8 cellular contexts compared by ENCODE assay signal in genomic region chr3:185070491-185071335, GRCh38.
A peak's percentile ranks its signal among the peaks of the same experiment; 100 is the strongest.
DNase-seq lines count a peak whose midpoint lies in the region; ATAC-seq, FAIRE-seq and TF ChIP-seq lines count a peak whose summit lies in the region.

No MANE protein-coding gene starts in this region.

- WGBS in right cardiac atrium = 71% methylated on average over 22 of the region's 22 CpGs

- FAIRE-seq in H54 (lab: Jason Lieb, UNC) = no peak

- TF ChIP-seq CTCF in CD8-positive, alpha-beta T cell (IDR thresholded peaks at IDR 0.05) = no peak

- peaks cover 3% of the 10 kb centered on the region for H3K27me3 Mint-ChIP-seq in CD8-positive, alpha-beta T cell (ENCODE audit: low read depth)

- no peaks in the 10 kb centered on the region for H3K4me1 Mint-ChIP-seq in CD8-positive, alpha-beta T cell (ENCODE audit: low read depth)

- intact Hi-C loops in right cardiac atrium (cut with DNase I) = no loop called here
- intact Hi-C loops in CD8-positive, alpha-beta T cell (cut with DNase I, micrococcal nuclease) = no loop called here

- H3K27ac ChIP-seq in right cardiac atrium (ENCODE audit: low read length) = no peak overlapping the region
- no peak overlapping the region for H3K27ac ChIP-seq in CD8-positive, alpha-beta T cell (ENCODE audit: low read depth, low read length)

- no peaks in the 10 kb centered on the region for H3K4me1 ChIP-seq in right cardiac atrium (ENCODE audit: control insufficient read depth, insufficient read depth, low read length)
- no peaks in the 10 kb centered on the region for H3K4me1 ChIP-seq in CD8-positive, alpha-beta T cell (ENCODE audit: insufficient read depth, low read length)

- CTCF ChIA-PET in CD8-positive, alpha-beta T cell (lab: Charles Lee) = no interaction called here

- no peak overlapping the region for H3K27ac Mint-ChIP-seq in CD8-positive, alpha-beta T cell

- H3K36me3 ChIP-seq in CD8-positive, alpha-beta T cell (ENCODE audit: insufficient read depth, low read length) = no peaks in the 10 kb centered on the region

- DNase-seq in A172 (ENCODE audit: low spot score) = peak; percentile 10
- DNase-seq in H54 (ENCODE audit: insufficient read length, low spot score) = peak; percentile 68
- peak; percentile 20 for DNase-seq in UCSD-AML1 (lab: John Stamatoyannopoulos, UW; ENCODE audit: unreplicated experiment)
- peak in 1 of 3 donors; percentile 59 for DNase-seq in right cardiac atrium
- DNase-seq in DMS79 (lab: John Stamatoyannopoulos, UW) = no peak
- no peak for DNase-seq in CD8-positive, alpha-beta T cell
- DNase-seq in NCI-H446 (lab: John Stamatoyannopoulos, UW) = no peak

- no peaks in the 10 kb centered on the region for H3K9me3 ChIP-seq in right cardiac atrium (ENCODE audit: control insufficient read depth, low read length)
- no peaks in the 10 kb centered on the region for H3K9me3 ChIP-seq in CD8-positive, alpha-beta T cell (ENCODE audit: low read length)

- ATAC-seq in right cardiac atrium (peak; percentile 72 to 74), GM21529 (IDR thresholded peaks at IDR 0.05; ENCODE audit: unreplicated experiment) (no peak)
- ATAC-seq in CD8-positive, alpha-beta T cell = no peak

- no peaks in the 10 kb centered on the region for H3K27me3 ChIP-seq in right cardiac atrium (ENCODE audit: control insufficient read depth, insufficient read depth)
- H3K27me3 ChIP-seq in CD8-positive, alpha-beta T cell (ENCODE audit: insufficient read depth, low read length) = no peaks in the 10 kb centered on the region

- TF ChIP-seq POLR2A in H54 (IDR thresholded peaks at IDR 0.05; ENCODE audit: low read depth, low read length) = no peak

- no peaks in the 10 kb centered on the region for H3K36me3 Mint-ChIP-seq in CD8-positive, alpha-beta T cell

- H3K4me3 ChIP-seq in right cardiac atrium (ENCODE audit: low read length) = no peak overlapping the region
- H3K4me3 ChIP-seq in CD8-positive, alpha-beta T cell (ENCODE audit: low read depth, low read length) = no peak overlapping the region

- no peak overlapping the region for H3K4me3 Mint-ChIP-seq in CD8-positive, alpha-beta T cell

- no peaks in the 10 kb centered on the region for H3K9me3 Mint-ChIP-seq in CD8-positive, alpha-beta T cell

- POLR2A ChIA-PET in CD8-positive, alpha-beta T cell (lab: Charles Lee) = no interaction called here

Comparison
In these comparisons a context has a peak if more than half of its experiments do, and no peak if none do; other contexts are left out.
1. DNase-seq: peak in A172 (single experiment), H54 (single experiment) and UCSD-AML1 (single experiment); none in DMS79 (single experiment), CD8-positive, alpha-beta T cell (0 of 7) and NCI-H446 (0 of 2).
2. ATAC-seq: peak in right cardiac atrium (2 of 2); none in CD8-positive, alpha-beta T cell (single experiment) and GM21529 (single experiment).